Comparison of ENCODE assay signal across 23 cellular contexts in the genomic region with DNA sequence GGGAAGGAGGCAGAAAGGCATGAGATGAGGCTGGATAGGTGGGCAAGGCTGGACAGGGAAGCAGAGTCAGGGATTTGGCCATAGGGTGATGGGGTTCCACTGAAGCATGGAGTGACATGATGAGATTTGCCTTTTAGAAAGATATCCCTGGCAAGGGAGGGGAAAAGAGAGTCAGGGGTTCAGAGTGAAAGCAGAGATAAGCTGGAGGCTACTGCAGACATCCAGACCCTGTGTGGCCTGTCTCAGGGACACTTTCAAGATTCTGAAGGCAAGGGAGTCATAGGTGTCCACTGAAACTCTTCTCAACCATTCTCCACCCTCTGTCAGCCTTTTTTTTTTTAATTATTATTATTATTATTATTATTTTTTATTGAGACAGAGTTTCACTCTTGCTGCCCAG.
"Had no signal": no experiment of that assay in that cellular context is flagged by ENCODE, and none has a peak within 500 bp of the region (broad histone marks: within the 10 kb centered on the region; RNA-seq: fewer than 3 reads in every experiment).

No MANE protein-coding gene starts in this region.

- H3K36me3 Mint-ChIP-seq: activated CD4-positive, alpha-beta memory T cell treated with anti-CD3 and anti-CD28 coated beads for 36 hours; WTC11 had no signal

- DNase-seq: activated CD4-positive, alpha-beta memory T cell treated with anti-CD3 and anti-CD28 coated beads for 36 hours; activated CD4-positive, alpha-beta T cell treated with anti-CD3 and anti-CD28 coated beads for 1 hour; activated CD4-positive, alpha-beta T cell treated with anti-CD3 and anti-CD28 coated beads, Interleukin-2, amount 10 ng/mL, durations not matched to agents 24 days and 14 days; activated effector memory CD4-positive, alpha-beta T cell treated with Interleukin-2 at 50 U/mL for 16 hours; activated gamma-delta T cell treated with Interleukin-2 at 50 U/mL for 16 hours; activated naive CD4-positive, alpha-beta T cell treated with Interleukin-2 at 50 U/mL for 16 hours; activated naive CD8-positive, alpha-beta T cell treated with anti-CD3 and anti-CD28 coated beads, Interleukin-2, amount 50 U/mL, for 24 hours; activated T-cell treated with anti-CD3 and anti-CD28 coated beads, Interleukin-2, amount 50 U/mL, for 24 hours; adrenal gland; amygdala; aorta; body of pancreas; caudate nucleus; colonic mucosa; effector CD8-positive, alpha-beta T cell; esophagus squamous epithelium; foreskin melanocyte; heart right ventricle; T-helper 2 cell had no signal

- H3K27ac Mint-ChIP-seq: activated CD4-positive, alpha-beta memory T cell treated with anti-CD3 and anti-CD28 coated beads for 36 hours; activated CD4-positive, alpha-beta T cell treated with anti-CD3 and anti-CD28 coated beads, Interleukin-2, amount 10 ng/mL, durations not matched to agents 24 days and 14 days; activated naive CD4-positive, alpha-beta T cell treated with anti-CD3 and anti-CD28 coated beads, Interleukin-2, amount 50 U/mL, for 24 hours; activated naive CD8-positive, alpha-beta T cell treated with anti-CD3 and anti-CD28 coated beads, Interleukin-2, amount 50 U/mL, for 24 hours; activated T-cell treated with anti-CD3 and anti-CD28 coated beads, Interleukin-2, amount 50 U/mL, for 24 hours; activated T-helper 17 cell treated with anti-CD3 and anti-CD28 coated beads, Interleukin-2, amount 50 U/mL, for 72 hours; WTC11 had no signal

- H3K9me3 Mint-ChIP-seq: activated CD4-positive, alpha-beta T cell treated with anti-CD3 and anti-CD28 coated beads, Interleukin-2, amount 10 ng/mL, durations not matched to agents 24 days and 14 days; activated naive CD4-positive, alpha-beta T cell treated with anti-CD3 and anti-CD28 coated beads, Interleukin-2, amount 50 U/mL, for 24 hours; WTC11 had no signal

- ATAC-seq: activated naive CD8-positive, alpha-beta T cell treated with anti-CD3 and anti-CD28 coated beads, Interleukin-2, amount 50 U/mL, for 24 hours; activated T-helper 17 cell treated with anti-CD3 and anti-CD28 coated beads, Interleukin-2, amount 50 U/mL, for 72 hours; body of pancreas; gastroesophageal sphincter; heart right ventricle; WTC11 had no signal

- H3K4me3 Mint-ChIP-seq: activated CD4-positive, alpha-beta memory T cell treated with anti-CD3 and anti-CD28 coated beads for 36 hours; activated CD4-positive, alpha-beta T cell treated with anti-CD3 and anti-CD28 coated beads, Interleukin-2, amount 10 ng/mL, durations not matched to agents 24 days and 14 days; activated naive CD4-positive, alpha-beta T cell treated with anti-CD3 and anti-CD28 coated beads, Interleukin-2, amount 50 U/mL, for 24 hours; activated naive CD8-positive, alpha-beta T cell treated with anti-CD3 and anti-CD28 coated beads, Interleukin-2, amount 50 U/mL, for 24 hours; activated T-cell treated with anti-CD3 and anti-CD28 coated beads, Interleukin-2, amount 50 U/mL, for 24 hours; activated T-helper 17 cell treated with anti-CD3 and anti-CD28 coated beads, Interleukin-2, amount 50 U/mL, for 72 hours; WTC11 had no signal

- H3K27me3 Mint-ChIP-seq: activated CD4-positive, alpha-beta memory T cell treated with anti-CD3 and anti-CD28 coated beads for 36 hours; activated naive CD4-positive, alpha-beta T cell treated with anti-CD3 and anti-CD28 coated beads, Interleukin-2, amount 50 U/mL, for 24 hours; activated naive CD8-positive, alpha-beta T cell treated with anti-CD3 and anti-CD28 coated beads, Interleukin-2, amount 50 U/mL, for 24 hours; activated T-cell treated with anti-CD3 and anti-CD28 coated beads, Interleukin-2, amount 50 U/mL, for 24 hours; activated T-helper 17 cell treated with anti-CD3 and anti-CD28 coated beads, Interleukin-2, amount 50 U/mL, for 72 hours had no signal
